22 cellular contexts compared by ENCODE assay signal in the genomic region with DNA sequence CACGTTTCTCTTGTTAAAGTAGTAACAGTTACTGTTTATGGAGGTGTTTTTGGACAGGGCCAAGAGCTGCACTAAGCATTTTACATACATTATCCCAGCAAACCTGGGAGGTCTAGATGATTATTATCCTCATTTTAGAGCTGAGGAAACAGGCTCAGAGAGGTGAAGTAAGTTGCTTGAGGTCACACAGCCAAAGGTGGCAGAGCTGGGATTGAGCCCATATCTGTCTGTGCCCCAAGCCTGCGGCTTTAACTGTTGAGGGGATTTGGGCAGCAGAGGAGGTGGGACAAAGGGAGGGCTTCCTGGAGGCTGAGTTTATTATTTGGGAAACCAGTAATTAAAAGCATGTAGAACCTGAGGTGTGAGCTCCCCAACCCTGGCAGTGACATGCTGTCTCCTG.
"Had no signal": no experiment of that assay in that cellular context is flagged by ENCODE, and none has a peak within 500 bp of the region (broad histone marks: within the 10 kb centered on the region; RNA-seq: fewer than 3 reads in every experiment).

No MANE protein-coding gene starts in this region.

- H3K4me3 Mint-ChIP-seq: activated CD4-positive, alpha-beta memory T cell treated with anti-CD3 and anti-CD28 coated beads, Interleukin-2, amount 10 ng/mL, durations not matched to agents 7 days and 5 days; activated CD8-positive, alpha-beta memory T cell treated with anti-CD3 and anti-CD28 coated beads, Interleukin-2, amount 10 ng/mL, durations not matched to agents 7 days and 5 days; activated T-helper 17 cell treated with anti-CD3 and anti-CD28 coated beads, Interleukin-2, amount 50 U/mL, for 72 hours; memory B cell; natural killer cell had no signal

- H3K4me1 Mint-ChIP-seq: activated T-helper 17 cell treated with anti-CD3 and anti-CD28 coated beads, Interleukin-2, amount 50 U/mL, for 72 hours; natural killer cell had no signal

- H3K36me3 ChIP-seq: neutrophil, vagina had no signal

- H3K9me3 ChIP-seq: left lung, neutrophil, vagina had no signal

- DNase-seq: activated CD4-positive, alpha-beta memory T cell treated with anti-CD3 and anti-CD28 coated beads, Interleukin-2, amount 10 ng/mL, durations not matched to agents 7 days and 5 days; activated CD4-positive, alpha-beta T cell treated with anti-CD3 and anti-CD28 coated beads for 48 hours; activated CD4-positive, CD25-positive, alpha-beta regulatory T cell; activated CD8-positive, alpha-beta memory T cell treated with anti-CD3 and anti-CD28 coated beads, Interleukin-2, amount 10 ng/mL, durations not matched to agents 7 days and 5 days; activated naive CD4-positive, alpha-beta T cell treated with Interleukin-2 at 50 U/mL for 16 hours; aorta; cortex of kidney; head of caudate nucleus; left lung; natural killer cell; stimulated activated CD4-positive, alpha-beta T cell treated with anti-CD3 and anti-CD28 coated beads, Interleukin-12 subunit alpha, Interleukin-12 subunit beta, amount 100 ng/mL, for 4 hours; stimulated activated CD4-positive, alpha-beta T cell treated with anti-CD3 and anti-CD28 coated beads, Interleukin-1b, Interleukin-23, amount 100 ng/mL, for 48 hours; stimulated activated CD8-positive, alpha-beta memory T cell treated with anti-CD3 and anti-CD28 coated beads, Interleukin-4, amount 100 ng/mL, for 48 hours; stimulated activated naive CD4-positive, alpha-beta T cell treated with Interleukin-2 at 50 U/mL for 16 hours; substantia nigra; T-helper 1 cell; T1000; trophoblast cell had no signal

- H3K27ac ChIP-seq: left lung, neutrophil, vagina had no signal

- H3K27me3 ChIP-seq: left lung, vagina had no signal

- H3K27me3 Mint-ChIP-seq: activated T-helper 17 cell treated with anti-CD3 and anti-CD28 coated beads, Interleukin-2, amount 50 U/mL, for 72 hours; memory B cell had no signal

- H3K4me3 ChIP-seq: left lung, vagina had no signal

- H3K27ac Mint-ChIP-seq: activated CD4-positive, alpha-beta memory T cell treated with anti-CD3 and anti-CD28 coated beads, Interleukin-2, amount 10 ng/mL, durations not matched to agents 7 days and 5 days; activated CD8-positive, alpha-beta memory T cell treated with anti-CD3 and anti-CD28 coated beads, Interleukin-2, amount 10 ng/mL, durations not matched to agents 7 days and 5 days; activated T-helper 17 cell treated with anti-CD3 and anti-CD28 coated beads, Interleukin-2, amount 50 U/mL, for 72 hours; memory B cell; natural killer cell had no signal

- ATAC-seq: activated CD8-positive, alpha-beta memory T cell treated with anti-CD3 and anti-CD28 coated beads, Interleukin-2, amount 10 ng/mL, durations not matched to agents 7 days and 5 days; activated T-helper 17 cell treated with anti-CD3 and anti-CD28 coated beads, Interleukin-2, amount 50 U/mL, for 72 hours; left lung; natural killer cell had no signal

- H3K36me3 Mint-ChIP-seq: activated CD8-positive, alpha-beta memory T cell treated with anti-CD3 and anti-CD28 coated beads, Interleukin-2, amount 10 ng/mL, durations not matched to agents 7 days and 5 days; memory B cell; natural killer cell had no signal
